In genomic region chr6:33692760-33693158, GRCh38 we compare ENCODE assay signal across 8 cellular contexts. TPM values are rescaled to one million over a fixed set of nuclear protein-coding genes. Genes with fewer than 3 reads are reported as not detected.
DNase-seq lines count a peak whose midpoint lies in the region; ATAC-seq and TF ChIP-seq lines count a peak whose summit lies in the region.

No MANE protein-coding gene starts in this region.

- H3K27ac ChIP-seq in right cardiac atrium (ENCODE audit: low read length): peak overlapping the region; percentile 89

- peaks cover 40% of the 10 kb centered on the region for H3K4me1 ChIP-seq in right cardiac atrium (ENCODE audit: control insufficient read depth, insufficient read depth, low read length)

- H3K4me3 ChIP-seq in right cardiac atrium (ENCODE audit: low read length) (no peak overlapping the region), MG63 (no peak overlapping the region)

- intact Hi-C loops in right cardiac atrium (cut with DNase I): loop anchor here in 1 of 4 donors (10.0 kb wide), 1 partner anchor 108 kb away; the partner anchor contains the start of gene BAK1

- WGBS in right cardiac atrium: 56% methylated on average over 10 of the region's 10 CpGs

- no peak for TF ChIP-seq POLR2A in GM18505 (IDR thresholded peaks at IDR 0.05; ENCODE audit: borderline replicate concordance, extremely low read depth, insufficient read depth, insufficient read length)

- H3K9me3 ChIP-seq in right cardiac atrium (ENCODE audit: control insufficient read depth, low read length) (no peaks in the 10 kb centered on the region), MG63 (no peaks in the 10 kb centered on the region)

- peaks cover 27% of the 10 kb centered on the region for H3K36me3 ChIP-seq in MG63

- H3K27me3 ChIP-seq in right cardiac atrium (ENCODE audit: control insufficient read depth, insufficient read depth): no peaks in the 10 kb centered on the region
- H3K27me3 ChIP-seq in MG63: no peaks in the 10 kb centered on the region

- DNase-seq in activated T-cell treated with anti-CD3 and anti-CD28 coated beads for 24 hours (ENCODE audit: low read depth) (peak; percentile 37), right cardiac atrium (peak in 1 of 3 donors; percentile 71), MG63 (no peak), SIG-M5 (lab: John Stamatoyannopoulos, UW) (no peak)
- DNase-seq in stimulated activated naive CD8-positive, alpha-beta T cell treated with anti-CD3 and anti-CD28 coated beads, Interleukin-15, Interleukin-2, amounts not matched to agents 100 U/mL and 50 U/mL, for 24 hours: peak; percentile 73

- peak; percentile 42 for ATAC-seq in HG03460 (IDR thresholded peaks at IDR 0.05; ENCODE audit: unreplicated experiment)
- ATAC-seq in right cardiac atrium: no peak
- peak; percentile 60 for ATAC-seq in stimulated activated naive CD8-positive, alpha-beta T cell treated with anti-CD3 and anti-CD28 coated beads, Interleukin-15, Interleukin-2, amounts not matched to agents 100 U/mL and 50 U/mL, for 24 hours
- no peak for ATAC-seq in GM18505 (IDR thresholded peaks at IDR 0.05; ENCODE audit: unreplicated experiment)
- no peak for ATAC-seq in HG02884 (IDR thresholded peaks at IDR 0.05; ENCODE audit: unreplicated experiment)

RNA-seq across cellular contexts. Expression of gene UQCC2, which starts 18.7 kb away (rescaled TPM):
- total RNA-seq in right cardiac atrium: 100 to 1,000 TPM; 188 to 264 (median 233) TPM
- polyA plus RNA-seq in right cardiac atrium: 376 TPM
- total RNA-seq in MG63 (2014; rRNA removed; shearing (Covaris generic); ENCODE audit: low replicate concordance): 10.8 and 36.4 TPM in 2 replicates

RNA-seq across cellular contexts. Expression of gene IP6K3, which starts 53.9 kb away (rescaled TPM):
- 10 to 100 TPM in 3 of 4 donors, 1 to 10 TPM in 1; 10.0 to 44.4 (median 27.1) TPM for total RNA-seq in right cardiac atrium
- polyA plus RNA-seq in right cardiac atrium: 14.4 TPM
- total RNA-seq in MG63 (2014; rRNA removed; shearing (Covaris generic); ENCODE audit: low replicate concordance): not detected in 2 replicates

Comparison
In these comparisons a context has a peak if more than half of its experiments do, and no peak if none do; other contexts are left out.
1. ATAC-seq: peak in HG03460 (single experiment) and stimulated activated naive CD8-positive, alpha-beta T cell treated with anti-CD3 and anti-CD28 coated beads, Interleukin-15, Interleukin-2, amounts not matched to agents 100 U/mL and 50 U/mL, for 24 hours (single experiment); none in right cardiac atrium (0 of 2), GM18505 (single experiment) and HG02884 (single experiment).
2. DNase-seq: peak in activated T-cell treated with anti-CD3 and anti-CD28 coated beads for 24 hours (single experiment) and stimulated activated naive CD8-positive, alpha-beta T cell treated with anti-CD3 and anti-CD28 coated beads, Interleukin-15, Interleukin-2, amounts not matched to agents 100 U/mL and 50 U/mL, for 24 hours (single experiment); none in MG63 (single experiment) and SIG-M5 (single experiment).
3. RNA of gene IP6K3, which starts 53.9 kb away (total RNA-seq): 10.0 to 44.4 TPM in right cardiac atrium; not detected in MG63; every median in the first group is over 10 times any median in the second.